13 cellular contexts compared by ENCODE assay signal in the genomic region with DNA sequence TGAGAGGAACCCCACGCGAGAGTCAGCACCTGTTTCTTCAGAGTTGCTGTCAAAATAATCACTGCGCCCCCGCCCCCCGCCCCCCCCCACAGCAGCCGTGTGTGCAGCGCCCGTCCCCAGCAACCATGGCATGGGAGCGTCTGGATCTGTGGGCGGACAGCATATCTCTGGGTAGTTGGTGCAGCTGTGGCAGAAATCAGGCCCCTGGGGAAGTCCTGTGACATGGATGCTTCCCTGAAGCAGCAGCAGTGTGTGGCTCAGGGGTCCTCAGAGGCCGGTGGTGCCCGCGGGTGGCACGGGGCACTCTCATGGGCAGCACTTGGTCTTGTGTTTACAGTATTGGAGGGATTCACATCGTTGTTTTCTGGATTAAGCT. TPM values are rescaled to one million over a fixed set of nuclear protein-coding genes. Genes with fewer than 3 reads are reported as not detected.
DNase-seq lines count a peak whose midpoint lies in the region; ATAC-seq and TF ChIP-seq lines count a peak whose summit lies in the region.
"Had no signal": no experiment of that assay in that cellular context is flagged by ENCODE, and none has a peak within 500 bp of the region (broad histone marks: within the 10 kb centered on the region; RNA-seq: fewer than 3 reads in every experiment).

No MANE protein-coding gene starts in this region.

- H3K4me1 ChIP-seq in OCI-LY1 (ENCODE audit: insufficient read depth, low read length, severe bottlenecking) (peaks cover 100% of the 10 kb centered on the region), gastroesophageal sphincter (peaks cover 3 to 67% (median 37%) of the 10 kb centered on the region in 3 donors), skeletal muscle satellite cell (ENCODE audit: control insufficient read depth, insufficient read depth, low read length) (peaks cover 35% of the 10 kb centered on the region)

- H3K9me3 ChIP-seq in OCI-LY1 (ENCODE audit: low read length) (no peaks in the 10 kb centered on the region), gastroesophageal sphincter (no peaks in the 10 kb centered on the region), skeletal muscle satellite cell (replicated peaks; ENCODE audit: low read length) (no peaks in the 10 kb centered on the region)
- H3K9me3 ChIP-seq: neutrophil, testis had no signal

- TF ChIP-seq CTCF in OCI-LY1 (IDR thresholded peaks at IDR 0.05; ENCODE audit: low read length): no peak
- TF ChIP-seq CTCF in gastroesophageal sphincter (IDR thresholded peaks at IDR 0.05): no peak

- no peak overlapping the region; the same call in 1 of the 2 replicates for H3K9ac ChIP-seq in OCI-LY1 (ENCODE audit: low read length)
- no peak overlapping the region for H3K9ac ChIP-seq in skeletal muscle satellite cell (ENCODE audit: low read depth, low read length)

- H3K36me3 ChIP-seq in OCI-LY1 (ENCODE audit: insufficient read depth, low read length) (peaks cover 65% of the 10 kb centered on the region), gastroesophageal sphincter (peaks cover 0 to 75% of the 10 kb centered on the region in 2 donors), skeletal muscle satellite cell (ENCODE audit: insufficient read depth, low read length) (peaks cover 76% of the 10 kb centered on the region)

- H3K4me2 ChIP-seq in OCI-LY1 (ENCODE audit: low read length): peak overlapping the region; percentile 35; the same call in 1 of the 2 replicates
- H3K4me2 ChIP-seq in skeletal muscle satellite cell (ENCODE audit: low read length): peak overlapping the region; percentile 8

- H3K27ac ChIP-seq in OCI-LY1 (ENCODE audit: low read depth, low read length, poor library complexity, severe bottlenecking) (peak overlapping the region; percentile 97), gastroesophageal sphincter (peak overlapping the region in 3 of 4 donors; percentile 66 to 77 (median 73))
- H3K27ac ChIP-seq: neutrophil had no signal

- H3K4me3 ChIP-seq in OCI-LY1 (ENCODE audit: low read depth, low read length, poor library complexity, severe bottlenecking): no peak overlapping the region
- H3K4me3 ChIP-seq in gastroesophageal sphincter: no peak overlapping the region
- H3K4me3 ChIP-seq in skeletal muscle satellite cell (ENCODE audit: low read length): no peak overlapping the region
- H3K4me3 ChIP-seq: testis had no signal

- TF ChIP-seq EP300 in gastroesophageal sphincter (IDR thresholded peaks at IDR 0.05): no peak

- no peak overlapping the region for H2AFZ ChIP-seq in OCI-LY1 (ENCODE audit: low read length)

- H3F3A ChIP-seq in OCI-LY1 (ENCODE audit: insufficient read depth, low read length): peaks cover 4% of the 10 kb centered on the region; the same call in 1 of the 2 replicates

- no peaks in the 10 kb centered on the region for H4K20me1 ChIP-seq in OCI-LY1 (ENCODE audit: insufficient read depth, low read length)

- TF ChIP-seq POLR2A in GM19099 (IDR thresholded peaks at IDR 0.05; ENCODE audit: extremely low read depth, insufficient read length, low read depth) (peak; percentile 17), gastroesophageal sphincter (IDR thresholded peaks at IDR 0.05) (no peak)

- WGBS in gastroesophageal sphincter (ENCODE audit: low coverage in 1 of 2), 2 donors: 17% methylated on average over 5 of the region's 15 CpGs; no CpG with 5 or more reads in 1 of the 2 donors

- ATAC-seq in gastroesophageal sphincter (no peak), GM19397 (IDR thresholded peaks at IDR 0.05; ENCODE audit: unreplicated experiment) (no peak)
- ATAC-seq: activated CD4-positive, alpha-beta T cell treated with anti-CD3 and anti-CD28 coated beads for 36 hours had no signal

- H3K79me2 ChIP-seq in OCI-LY1 (ENCODE audit: insufficient read depth, low read length): no peaks in the 10 kb centered on the region

- no peaks in the 10 kb centered on the region for H3K9me2 ChIP-seq in OCI-LY1 (ENCODE audit: low read depth, low read length)

- H3K27me3 ChIP-seq in OCI-LY1 (ENCODE audit: insufficient read depth, low read length): no peaks in the 10 kb centered on the region
- no peaks in the 10 kb centered on the region for H3K27me3 ChIP-seq in gastroesophageal sphincter
- no peaks in the 10 kb centered on the region for H3K27me3 ChIP-seq in skeletal muscle satellite cell (ENCODE audit: control insufficient read depth, insufficient read depth, low read length)
- H3K27me3 ChIP-seq: neutrophil, testis had no signal

- DNase-seq in NCI-H748 treated with DMSO at 0.1 percent for 48 hours (lab: John Stamatoyannopoulos, UW) (no peak), NCI-H82 (lab: John Stamatoyannopoulos, UW) (no peak)
- DNase-seq: activated CD4-positive, alpha-beta T cell treated with anti-CD3 and anti-CD28 coated beads for 36 hours; DND-41; NCI-H146; stimulated activated CD4-positive, alpha-beta T cell treated with anti-CD3 and anti-CD28 coated beads, Interleukin-2, amount 100 ng/mL, for 48 hours had no signal

RNA-seq across cellular contexts. Expression of gene XRCC3, which starts 19.2 kb away (rescaled TPM):
- 1 to 10 TPM; 1.2 to 7.8 (median 3.6) TPM for total RNA-seq in gastroesophageal sphincter
- 13.7 and 15.9 TPM in 2 replicates for total RNA-seq in skeletal muscle satellite cell (2012; rRNA removed)

RNA-seq across cellular contexts. Expression of gene ZFYVE21, which starts 19.6 kb away (rescaled TPM):
- total RNA-seq in gastroesophageal sphincter: 100 to 1,000 TPM; 128 to 268 (median 205) TPM
- total RNA-seq in skeletal muscle satellite cell (2012; rRNA removed): 33.0 and 34.5 TPM in 2 replicates
